ENCODE assay signal across 9 cellular contexts in genomic region chr2:134217924-134218323, GRCh38.
DNase-seq lines count a peak whose midpoint lies in the region; ATAC-seq and TF ChIP-seq lines count a peak whose summit lies in the region.
"Had no signal": no experiment of that assay in that cellular context is flagged by ENCODE, and none has a peak within 500 bp of the region (broad histone marks: within the 10 kb centered on the region; RNA-seq: fewer than 3 reads in every experiment).

No MANE protein-coding gene starts in this region.

- ATAC-seq in GM18502 (IDR thresholded peaks at IDR 0.05; ENCODE audit: poor library complexity, unreplicated experiment) = peak; percentile 73
- ATAC-seq in GM21529 (IDR thresholded peaks at IDR 0.05; ENCODE audit: unreplicated experiment) = peak; percentile 72
- ATAC-seq in HG03571 (IDR thresholded peaks at IDR 0.05; ENCODE audit: unreplicated experiment) = peak; percentile 56
- ATAC-seq: pancreas had no signal

- no peak for TF ChIP-seq CTCF in epithelial cell of esophagus (IDR thresholded peaks at IDR 0.05; ENCODE audit: insufficient read depth, low read depth, low read length, missing control alignments)

- H3K4me3 ChIP-seq in epithelial cell of esophagus (ENCODE audit: low read length) = no peak overlapping the region
- H3K4me3 ChIP-seq: pancreas had no signal

- DNase-seq in epithelial cell of esophagus (ENCODE audit: low read depth) (peak; percentile 67), glomerular visceral epithelial cell (ENCODE audit: extremely low spot score) (no peak), HuH-7 (ENCODE audit: low spot score) (no peak), NCI-H1048 (lab: John Stamatoyannopoulos, UW) (no peak)
- no peak for DNase-seq in stimulated activated CD8-positive, alpha-beta memory T cell treated with anti-CD3 and anti-CD28 coated beads, Interleukin-4, amount 100 ng/mL, for 48 hours
- DNase-seq: pancreas had no signal
